Comparison of ENCODE assay signal across 7 cellular contexts in genomic region chr10:80699602-80700039, GRCh38.
DNase-seq lines count a peak whose midpoint lies in the region; ATAC-seq and TF ChIP-seq lines count a peak whose summit lies in the region.

No MANE protein-coding gene starts in this region.

- no peaks in the 10 kb centered on the region for H4K20me1 ChIP-seq in smooth muscle cell (ENCODE audit: low read depth)

- H3K36me3 ChIP-seq in ascending aorta (no peaks in the 10 kb centered on the region), smooth muscle cell (ENCODE audit: low read depth) (no peaks in the 10 kb centered on the region)

- peaks cover 0 to 2% of the 10 kb centered on the region in 2 donors for H3K4me1 ChIP-seq in ascending aorta
- no peaks in the 10 kb centered on the region for H3K4me1 ChIP-seq in smooth muscle cell (ENCODE audit: low read depth)

- no peaks in the 10 kb centered on the region for H3K4me1 Mint-ChIP-seq in T-helper 2 cell treated with Interferon-gamma antibody and Interleukin-4, amounts not matched to agents 5 μg/mL and 100 μg/mL, for 36 hours (ENCODE audit: low read depth)

- H3K4me3 Mint-ChIP-seq in T-helper 2 cell treated with Interferon-gamma antibody and Interleukin-4, amounts not matched to agents 5 μg/mL and 100 μg/mL, for 36 hours = no peak overlapping the region

- DNase-seq in GM13977 (ENCODE audit: low spot score) = peak; percentile 74
- peak; percentile 49 for DNase-seq in NCI-H1105 (lab: John Stamatoyannopoulos, UW)
- DNase-seq in T-helper 2 cell treated with Interferon-gamma antibody and Interleukin-4, amounts not matched to agents 5 μg/mL and 100 μg/mL, for 36 hours (ENCODE audit: low spot score) = peak; percentile 42
- peak in 1 of 2 donors; percentile 79 for DNase-seq in ascending aorta (ENCODE audit: low spot score in 2 of 2)
- peak in 50 of 51 donors; percentile 6 to 89 (median 63) for DNase-seq in hypothalamus (lab: John Stamatoyannopoulos, UW)
- DNase-seq in smooth muscle cell (lab: John Stamatoyannopoulos, UW; ENCODE audit: unreplicated experiment) = peak; percentile 56

- intact Hi-C loops in ascending aorta (cut with DNase I) = no loop called here

- H3K27ac ChIP-seq in ascending aorta (no peak overlapping the region), smooth muscle cell (ENCODE audit: low read depth) (no peak overlapping the region)

- no peak overlapping the region for H3K27ac Mint-ChIP-seq in T-helper 2 cell treated with Interferon-gamma antibody and Interleukin-4, amounts not matched to agents 5 μg/mL and 100 μg/mL, for 36 hours

- no peak overlapping the region for H3K9ac ChIP-seq in smooth muscle cell (ENCODE audit: low read depth)

- no peaks in the 10 kb centered on the region for H3F3A ChIP-seq in smooth muscle cell (ENCODE audit: low read depth)

- H3K9me3 Mint-ChIP-seq in T-helper 2 cell treated with Interferon-gamma antibody and Interleukin-4, amounts not matched to agents 5 μg/mL and 100 μg/mL, for 36 hours = no peaks in the 10 kb centered on the region

- H3K27me3 Mint-ChIP-seq in T-helper 2 cell treated with Interferon-gamma antibody and Interleukin-4, amounts not matched to agents 5 μg/mL and 100 μg/mL, for 36 hours (ENCODE audit: low read depth) = no peaks in the 10 kb centered on the region

- peak; percentile 97 for TF ChIP-seq CTCF in GM13977 (IDR thresholded peaks at IDR 0.05; ENCODE audit: extremely low read depth, insufficient read depth, missing control alignments)
- TF ChIP-seq CTCF in ascending aorta (IDR thresholded peaks at IDR 0.05) = peak; percentile 34 to 73 (median 61)
- peak; percentile 82 for TF ChIP-seq CTCF in smooth muscle cell (IDR thresholded peaks at IDR 0.05; ENCODE audit: borderline replicate concordance, insufficient read depth, poor library complexity, severe bottlenecking)

- no peaks in the 10 kb centered on the region for H3K9me3 ChIP-seq in ascending aorta
- no peaks in the 10 kb centered on the region for H3K9me3 ChIP-seq in smooth muscle cell (replicated peaks; ENCODE audit: low read depth)

- peak overlapping the region; percentile 68 for H3K4me2 ChIP-seq in smooth muscle cell

- H3K36me3 Mint-ChIP-seq in T-helper 2 cell treated with Interferon-gamma antibody and Interleukin-4, amounts not matched to agents 5 μg/mL and 100 μg/mL, for 36 hours (ENCODE audit: low read depth) = no peaks in the 10 kb centered on the region

- H3K79me2 ChIP-seq in smooth muscle cell (ENCODE audit: low read depth) = no peaks in the 10 kb centered on the region

- in situ Hi-C loops in GM13977 (cut with MboI; ENCODE audit: low pct_unique_long_range_greater_than_20kb, low sequenced_read_pairs, unreplicated experiment) = no loop called here

- H3K4me3 ChIP-seq in ascending aorta (no peak overlapping the region), smooth muscle cell (no peak overlapping the region)

- WGBS in smooth muscle cell (ENCODE audit: low lambda C conversion rate) = 15% methylated on average over 14 of the region's 14 CpGs

- H2AFZ ChIP-seq in smooth muscle cell (ENCODE audit: low read depth) = peak overlapping the region; percentile 77

- peak; percentile 95 for ATAC-seq in HG02678 (IDR thresholded peaks at IDR 0.05; ENCODE audit: unreplicated experiment)

- H3K27me3 ChIP-seq in ascending aorta = no peaks in the 10 kb centered on the region
- no peaks in the 10 kb centered on the region for H3K27me3 ChIP-seq in smooth muscle cell (ENCODE audit: low read depth)
